ENCODE assay signal across 11 cellular contexts in genomic region chr14:69049675-69050074, GRCh38.
DNase-seq lines count a peak whose midpoint lies in the region; ATAC-seq and TF ChIP-seq lines count a peak whose summit lies in the region.
"Had no signal": no experiment of that assay in that cellular context is flagged by ENCODE, and none has a peak within 500 bp of the region (broad histone marks: within the 10 kb centered on the region; RNA-seq: fewer than 3 reads in every experiment).

No MANE protein-coding gene starts in this region.

- intact Hi-C loops in vagina (cut with DNase I), result loop anchor here (5.0 kb wide), 1 partner anchor 72 kb away; the partner anchor contains the start of gene ACTN1

- CTCF ChIA-PET in SK-N-SH (lab: Yijun Ruan, JAX), result interaction anchor here (1.3 to 3.3 kb wide), 2 partner anchors 11 to 58 kb away, joined by 4 to 13 read pairs; no protein-coding TSS in a partner anchor

- TF ChIP-seq POLR2A in vagina (IDR thresholded peaks at IDR 0.05), result no peak

- H3K36me3 ChIP-seq in SK-N-SH (replicated peaks in 1 of 2; ENCODE audit: control insufficient read depth in 1 of 2, insufficient read depth in 2 of 2, low read length in 1 of 2) (peaks cover 16 to 25% of the 10 kb centered on the region in 2 experiments), esophagus (ENCODE audit: control insufficient read depth in 2 of 2, insufficient read depth in 2 of 2, low read length in 1 of 2) (peaks cover 6 to 10% of the 10 kb centered on the region in 2 donors), muscle layer of duodenum (ENCODE audit: control insufficient read depth in 1 of 2, insufficient read depth in 2 of 2, low read length in 2 of 2) (peaks cover 15 to 19% of the 10 kb centered on the region in 2 donors), vagina (peaks cover 0 to 9% of the 10 kb centered on the region in 2 donors)

- H3K27ac ChIP-seq in SK-N-SH (ENCODE audit: low read depth in 2 of 2, low read length in 1 of 2) (peak overlapping the region; percentile 43 to 53), esophagus (ENCODE audit: low read depth in 2 of 2, low read length in 1 of 2) (peak overlapping the region; percentile 21 to 33), muscle layer of duodenum (ENCODE audit: low read length) (peak overlapping the region; percentile 21), vagina (peak overlapping the region; percentile 85)
- H3K27ac ChIP-seq: foreskin keratinocyte had no signal

- WGBS in SK-N-SH (ENCODE audit: low lambda C conversion rate), result 22% methylated on average over 2 of the region's 2 CpGs
- 36 to 37% methylated on average over 2 of the region's 2 CpGs for WGBS in esophagus, 2 donors

- H3K4me2 ChIP-seq in SK-N-SH, result peak overlapping the region; percentile 5; the same call in 1 of the 2 replicates

- H3K9ac ChIP-seq in SK-N-SH, result no peak overlapping the region

- H2AFZ ChIP-seq in SK-N-SH (ENCODE audit: low read depth), result no peak overlapping the region

- TF ChIP-seq RAD21 in SK-N-SH (IDR thresholded peaks at IDR 0.05; ENCODE audit: low read length), result no peak

- no peak for TF ChIP-seq CTCF in SK-N-SH (IDR thresholded peaks at IDR 0.05)
- TF ChIP-seq CTCF in vagina (IDR thresholded peaks at IDR 0.05), result no peak

- no peaks in the 10 kb centered on the region for H3K9me3 ChIP-seq in SK-N-SH
- no peaks in the 10 kb centered on the region for H3K9me3 ChIP-seq in esophagus (ENCODE audit: control insufficient read depth in 2 of 2, insufficient read depth in 1 of 2, low read depth in 1 of 2, low read length in 1 of 2)
- no peaks in the 10 kb centered on the region for H3K9me3 ChIP-seq in muscle layer of duodenum (ENCODE audit: control insufficient read depth in 1 of 2, low read length in 2 of 2)
- no peaks in the 10 kb centered on the region for H3K9me3 ChIP-seq in vagina
- H3K9me3 ChIP-seq: BE2C had no signal

- H4K20me1 ChIP-seq in SK-N-SH (ENCODE audit: insufficient read depth), result no peaks in the 10 kb centered on the region

- H3K27me3 ChIP-seq in SK-N-SH (ENCODE audit: insufficient read depth) (no peaks in the 10 kb centered on the region), esophagus (ENCODE audit: control insufficient read depth in 1 of 2, insufficient read depth in 2 of 2, low read length in 2 of 2) (no peaks in the 10 kb centered on the region), muscle layer of duodenum (ENCODE audit: low read depth, low read length) (no peaks in the 10 kb centered on the region), vagina (no peaks in the 10 kb centered on the region)
- H3K27me3 ChIP-seq: BE2C, foreskin keratinocyte had no signal

- ATAC-seq in SK-N-SH treated with all-trans-retinoic acid at 6 μM for 48 hours, result no peak; the same call in 2 of the 3 replicates
- no peak for ATAC-seq in GM19023 (IDR thresholded peaks at IDR 0.05; ENCODE audit: unreplicated experiment)
- ATAC-seq: foreskin keratinocyte had no signal

- H3K4me1 ChIP-seq in SK-N-SH (ENCODE audit: control insufficient read depth in 1 of 2, insufficient read depth in 2 of 2, low read depth in 1 of 2, low read length in 1 of 2), result peaks cover 19 to 46% of the 10 kb centered on the region in 2 experiments; a peak in 3 of 4 replicates
- peaks cover 10 to 11% of the 10 kb centered on the region in 2 donors for H3K4me1 ChIP-seq in esophagus (ENCODE audit: control insufficient read depth in 2 of 2, insufficient read depth in 2 of 2, low read length in 1 of 2)
- peaks cover 34 to 54% of the 10 kb centered on the region in 2 donors for H3K4me1 ChIP-seq in muscle layer of duodenum (ENCODE audit: control insufficient read depth in 1 of 2, insufficient read depth in 2 of 2, low read length in 2 of 2)
- peaks cover 74% of the 10 kb centered on the region for H3K4me1 ChIP-seq in vagina
- H3K4me1 ChIP-seq: foreskin keratinocyte had no signal

- DNase-seq in SK-N-SH (no peak), vagina (ENCODE audit: extremely low spot score in 2 of 2) (no peak), NCI-H526 treated with DMSO at 0.1 percent for 48 hours (lab: John Stamatoyannopoulos, UW) (no peak), amygdala (lab: John Stamatoyannopoulos, UW) (no peak)
- DNase-seq: BE2C; foreskin keratinocyte; stimulated activated naive CD4-positive, alpha-beta T cell treated with Interleukin-2 at 50 U/mL for 16 hours had no signal

- POLR2A ChIA-PET in SK-N-SH (lab: Yijun Ruan, JAX), result interaction anchor here (1.1 kb wide), 1 partner anchor 12 kb away, joined by 3 read pairs; no protein-coding TSS in a partner anchor

- H3K4me3 ChIP-seq in SK-N-SH (ENCODE audit: low read depth in 2 of 2, low read length in 1 of 2) (no peak overlapping the region), esophagus (ENCODE audit: low read depth in 1 of 2, low read length in 2 of 2) (no peak overlapping the region), muscle layer of duodenum (ENCODE audit: low read depth in 1 of 2, low read length in 2 of 2) (no peak overlapping the region), vagina (no peak overlapping the region)

- H3F3A ChIP-seq in SK-N-SH (replicated peaks; ENCODE audit: insufficient read depth), result no peaks in the 10 kb centered on the region

- no peaks in the 10 kb centered on the region for H3K79me2 ChIP-seq in SK-N-SH (ENCODE audit: insufficient read depth)

- no peak for TF ChIP-seq EP300 in SK-N-SH (IDR thresholded peaks at IDR 0.05; ENCODE audit: borderline replicate concordance in 1 of 2, low read depth in 1 of 2, low read length in 1 of 2)

- no peaks in the 10 kb centered on the region for H3K9me2 ChIP-seq in SK-N-SH

TF ChIP-seq in SK-N-SH, 30 proteins besides CTCF, POLR2A, EP300 and RAD21:
- TF ChIP-seq NFIC (IDR thresholded peaks at IDR 0.05; ENCODE audit: borderline replicate concordance), result 0 out of 2 replicates have a peak, but pooled peaks have one; percentile 22
- TF ChIP-seq YY1 (IDR thresholded peaks at IDR 0.05; ENCODE audit: low read depth), result no peak
- TF ChIP-seq IRF3 (IDR thresholded peaks at IDR 0.05; ENCODE audit: low read depth, low read length), result no peak
TF ChIP-seq in SK-N-SH: peak in this region for 1.

TF ChIP-seq in SK-N-SH treated with all-trans-retinoic acid at 6 μM for 48 hours, 23 proteins besides CTCF, POLR2A, EP300 and RAD21:
- TF ChIP-seq PATZ1 (CRISPR knock-in tag; IDR thresholded peaks at IDR 0.05; ENCODE audit: borderline replicate concordance) (no peak), ZNF8 (CRISPR knock-in tag; IDR thresholded peaks at IDR 0.05) (no peak), ZC3H10 (CRISPR knock-in tag; IDR thresholded peaks at IDR 0.05) (no peak), ISL1 (CRISPR knock-in tag; IDR thresholded peaks at IDR 0.05) (no peak)

Comparison
In these comparisons a context has a peak if more than half of its experiments do, and no peak if none do; other contexts are left out.
1. H3K27ac ChIP-seq: peak in every context shown above with its lines; median percentile 85 in vagina; 48 in SK-N-SH; 27 in esophagus; 21 in muscle layer of duodenum.